Comparison of ENCODE assay signal across 1 cellular context in the genomic region with DNA sequence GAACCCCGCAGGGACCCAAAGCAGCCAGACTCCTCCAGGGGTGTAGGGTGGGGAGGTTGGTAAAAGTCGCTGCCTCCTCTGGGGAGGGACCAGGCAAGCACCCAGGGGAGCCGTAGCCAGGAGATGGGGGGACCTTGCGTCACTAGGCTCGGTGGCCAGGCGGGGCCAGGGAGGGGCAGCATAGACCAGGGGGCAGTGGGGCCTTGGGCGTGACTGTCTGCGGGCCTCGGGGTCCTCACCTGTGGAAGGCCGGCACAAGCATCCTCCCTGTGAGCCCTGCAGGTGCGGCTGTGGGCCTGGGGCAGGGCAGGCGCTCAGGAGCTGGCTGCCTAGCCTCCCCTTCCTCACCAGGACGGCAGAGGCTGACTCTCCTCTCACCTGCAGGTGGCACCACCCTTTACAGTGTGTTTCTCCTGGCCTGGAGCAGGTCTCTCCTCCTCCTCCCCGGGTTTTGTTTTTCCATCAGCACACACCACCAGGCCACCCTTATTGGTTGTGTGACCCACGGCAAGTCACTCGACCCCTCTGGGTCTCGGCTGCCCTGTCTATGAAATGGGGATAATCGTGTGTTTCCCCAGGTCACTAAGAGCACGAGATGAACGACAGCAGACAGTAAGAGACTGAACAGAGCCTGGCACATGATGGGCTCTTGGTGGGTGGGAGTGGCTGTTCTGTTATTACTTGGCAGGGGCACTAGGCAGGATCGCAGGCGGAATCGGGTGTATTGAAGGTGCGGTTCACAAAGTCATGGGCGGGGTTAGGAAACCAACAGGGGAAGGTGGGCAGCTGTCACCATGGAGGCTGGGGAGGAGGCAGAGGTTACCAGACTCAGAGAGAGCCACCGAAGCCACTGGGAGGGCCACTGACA.
TF ChIP-seq lines count a peak whose summit lies in the region.

No MANE protein-coding gene starts in this region.

TF ChIP-seq in H1, 55 proteins besides CTCF, POLR2A, EP300 and RAD21:
- TF ChIP-seq ASH2L (IDR thresholded peaks at IDR 0.05; ENCODE audit: low read length) (no peak), GABPA (IDR thresholded peaks at IDR 0.05; ENCODE audit: borderline replicate concordance, insufficient read depth, low read length) (peak; percentile 81; the same call in 1 of the 2 replicates), NANOG (IDR thresholded peaks at IDR 0.05; ENCODE audit: insufficient read depth, low read depth, low read length, poor library complexity, severe bottlenecking) (no peak), SIRT6 (IDR thresholded peaks at IDR 0.05; ENCODE audit: low read length) (no peak), POLR2AphosphoS5 (IDR thresholded peaks at IDR 0.05; ENCODE audit: low read depth, low read length) (no peak)
- TF ChIP-seq, protein P1, sequence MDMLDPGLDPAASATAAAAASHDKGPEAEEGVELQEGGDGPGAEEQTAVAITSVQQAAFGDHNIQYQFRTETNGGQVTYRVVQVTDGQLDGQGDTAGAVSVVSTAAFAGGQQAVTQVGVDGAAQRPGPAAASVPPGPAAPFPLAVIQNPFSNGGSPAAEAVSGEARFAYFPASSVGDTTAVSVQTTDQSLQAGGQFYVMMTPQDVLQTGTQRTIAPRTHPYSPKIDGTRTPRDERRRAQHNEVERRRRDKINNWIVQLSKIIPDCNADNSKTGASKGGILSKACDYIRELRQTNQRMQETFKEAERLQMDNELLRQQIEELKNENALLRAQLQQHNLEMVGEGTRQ (IDR thresholded peaks at IDR 0.05; ENCODE audit: low read length) = no peak
- TF ChIP-seq, protein P2, sequence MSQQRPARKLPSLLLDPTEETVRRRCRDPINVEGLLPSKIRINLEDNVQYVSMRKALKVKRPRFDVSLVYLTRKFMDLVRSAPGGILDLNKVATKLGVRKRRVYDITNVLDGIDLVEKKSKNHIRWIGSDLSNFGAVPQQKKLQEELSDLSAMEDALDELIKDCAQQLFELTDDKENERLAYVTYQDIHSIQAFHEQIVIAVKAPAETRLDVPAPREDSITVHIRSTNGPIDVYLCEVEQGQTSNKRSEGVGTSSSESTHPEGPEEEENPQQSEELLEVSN (IDR thresholded peaks at IDR 0.05) = no peak
- TF ChIP-seq, protein P3, sequence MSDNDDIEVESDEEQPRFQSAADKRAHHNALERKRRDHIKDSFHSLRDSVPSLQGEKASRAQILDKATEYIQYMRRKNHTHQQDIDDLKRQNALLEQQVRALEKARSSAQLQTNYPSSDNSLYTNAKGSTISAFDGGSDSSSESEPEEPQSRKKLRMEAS (IDR thresholded peaks at IDR 0.05) = peak; percentile 50; the same call in 1 of the 2 replicates
TF ChIP-seq in H1: peak in this region for 2.
